In the genomic region with DNA sequence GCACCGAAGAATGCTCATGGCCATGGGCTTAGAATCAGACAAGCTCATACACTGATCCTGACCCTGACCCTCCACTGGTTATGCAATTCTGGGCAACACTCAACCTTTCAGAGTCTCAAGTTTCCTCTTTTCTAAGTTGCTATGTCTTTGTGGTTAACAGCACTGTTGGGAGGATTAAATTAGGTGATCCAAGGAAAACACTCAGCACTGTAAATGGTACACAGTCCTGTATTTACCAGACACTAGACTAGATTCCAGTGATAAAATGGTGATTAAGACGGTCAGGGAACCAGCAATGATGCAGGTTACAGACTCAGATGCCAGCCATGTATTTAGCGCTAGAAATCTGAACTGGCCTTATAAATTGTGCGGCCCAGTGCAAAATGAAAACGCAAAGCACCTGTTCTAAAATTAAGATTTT, we compare ENCODE assay signal across 13 cellular contexts. TPM values are rescaled to one million over a fixed set of nuclear protein-coding genes. Genes with fewer than 3 reads are reported as not detected.
DNase-seq lines count a peak whose midpoint lies in the region; ATAC-seq, FAIRE-seq and TF ChIP-seq lines count a peak whose summit lies in the region.
"Had no signal": no experiment of that assay in that cellular context is flagged by ENCODE, and none has a peak within 500 bp of the region (broad histone marks: within the 10 kb centered on the region; RNA-seq: fewer than 3 reads in every experiment).

No MANE protein-coding gene starts in this region.

- H3K4me1 Mint-ChIP-seq in endodermal cell, result peaks cover 15% of the 10 kb centered on the region

- H2AFZ ChIP-seq in Loucy (ENCODE audit: low read length), result no peak overlapping the region

- no peak overlapping the region for H3K4me3 ChIP-seq in AG04449 (ENCODE audit: low read depth, low read length)
- H3K4me3 ChIP-seq in Loucy (ENCODE audit: low read length, poor library complexity, severe bottlenecking), result no peak overlapping the region
- H3K4me3 ChIP-seq in adipocyte (ENCODE audit: low read length), result no peak overlapping the region
- H3K4me3 ChIP-seq in endodermal cell (ENCODE audit: low read length), result no peak overlapping the region

- H3K4me3 Mint-ChIP-seq in endodermal cell, result no peak overlapping the region
- H3K4me3 Mint-ChIP-seq: central memory CD8-positive, alpha-beta T cell; natural killer cell had no signal

- H3K4me1 ChIP-seq in Loucy (ENCODE audit: insufficient read depth, low read length, poor library complexity, severe bottlenecking), result peaks cover 38% of the 10 kb centered on the region
- H3K4me1 ChIP-seq in adipocyte (ENCODE audit: control insufficient read depth, insufficient read depth, low read length), result peaks cover 16% of the 10 kb centered on the region
- H3K4me1 ChIP-seq in endodermal cell (ENCODE audit: control insufficient read depth, insufficient read depth, low read length), result peaks cover 10% of the 10 kb centered on the region

- no peaks in the 10 kb centered on the region for H3F3A ChIP-seq in Loucy (ENCODE audit: low read depth)

- no peak for TF ChIP-seq CTCF in AG04449 (IDR thresholded peaks at IDR 0.05; ENCODE audit: insufficient read depth, low read length, missing control alignments)
- no peak for TF ChIP-seq CTCF in Loucy (conservative IDR thresholded peaks at IDR 0.05; ENCODE audit: low read length)
- no peak for TF ChIP-seq CTCF in endodermal cell (conservative IDR thresholded peaks at IDR 0.05)

- TF ChIP-seq POLR2A in GM12892 (IDR thresholded peaks at IDR 0.05; ENCODE audit: low read depth, low read length), result no peak

- H3K36me3 Mint-ChIP-seq in endodermal cell (ENCODE audit: low read depth), result no peaks in the 10 kb centered on the region
- H3K36me3 Mint-ChIP-seq: natural killer cell had no signal

- H3K9me3 Mint-ChIP-seq in endodermal cell, result no peaks in the 10 kb centered on the region
- H3K9me3 Mint-ChIP-seq: central memory CD8-positive, alpha-beta T cell; natural killer cell had no signal

- WGBS in endodermal cell (ENCODE audit: insufficient coverage in 1 of 2, insufficient read length in 1 of 2), 2 experiments, result 95 to 96% methylated on average over 3 to 5 of the region's 5 CpGs

- peak; percentile 33 for DNase-seq in AG04449 (ENCODE audit: low read depth, low spot score)
- DNase-seq in adipocyte (ENCODE audit: low read depth), result peak; percentile 44
- peak; percentile 31 for DNase-seq in glomerular visceral epithelial cell (ENCODE audit: extremely low spot score)
- DNase-seq in GM12892 (ENCODE audit: insufficient read length), result no peak
- no peak for DNase-seq in SW480 (ENCODE audit: low spot score)
- no peak for DNase-seq in endodermal cell
- DNase-seq: natural killer cell; NCI-H510A; stimulated activated CD4-positive, alpha-beta T cell treated with anti-CD3 and anti-CD28 coated beads, Interleukin-12 subunit alpha, Interleukin-12 subunit beta, amount 100 ng/mL, for 4 hours had no signal

- no peaks in the 10 kb centered on the region for H3K27me3 Mint-ChIP-seq in endodermal cell (ENCODE audit: insufficient read depth)
- H3K27me3 Mint-ChIP-seq: central memory CD8-positive, alpha-beta T cell had no signal

- H3K79me2 ChIP-seq in Loucy (ENCODE audit: insufficient read depth, low read length), result peaks cover 69% of the 10 kb centered on the region

- H3K9ac ChIP-seq in Loucy (ENCODE audit: low read depth, low read length, poor library complexity, severe bottlenecking) (no peak overlapping the region), adipocyte (ENCODE audit: low read length) (no peak overlapping the region), endodermal cell (ENCODE audit: extremely low read depth, low read length, poor library complexity, severe bottlenecking) (no peak overlapping the region)

- H3K9me3 ChIP-seq in Loucy (ENCODE audit: insufficient read depth, low read depth, low read length), result no peaks in the 10 kb centered on the region
- no peaks in the 10 kb centered on the region for H3K9me3 ChIP-seq in adipocyte (ENCODE audit: control insufficient read depth, low read length)
- no peaks in the 10 kb centered on the region for H3K9me3 ChIP-seq in endodermal cell (ENCODE audit: control insufficient read depth, low read length)

- no peak overlapping the region for H3K27ac Mint-ChIP-seq in endodermal cell
- H3K27ac Mint-ChIP-seq: natural killer cell had no signal

- H3K4me2 ChIP-seq in Loucy (ENCODE audit: low read depth, low read length, poor library complexity, severe bottlenecking), result peak overlapping the region; percentile 1

- H3K36me3 ChIP-seq in Loucy (ENCODE audit: insufficient read depth, low read length), result no peaks in the 10 kb centered on the region
- H3K36me3 ChIP-seq in adipocyte (ENCODE audit: control insufficient read depth, insufficient read depth, low read length, severe bottlenecking), result no peaks in the 10 kb centered on the region
- no peaks in the 10 kb centered on the region for H3K36me3 ChIP-seq in endodermal cell (ENCODE audit: control insufficient read depth, insufficient read depth, low read length)

- FAIRE-seq in GM12892 (lab: Jason Lieb, UNC), result no peak
- FAIRE-seq: keratinocyte had no signal

- CTCF ChIA-PET in AG04449 (lab: Yijun Ruan, JAX), result interaction anchor here (0.8 to 2.2 kb wide), 4 partner anchors 8 to 114 kb away, joined by 3 to 8 read pairs (median 4); a partner anchor contains a TSS

- H3K9me2 ChIP-seq in Loucy (replicated peaks; ENCODE audit: low read depth, low read length), result no peaks in the 10 kb centered on the region

- POLR2A ChIA-PET in AG04449 (lab: Yijun Ruan, JAX), result no interaction called here

- H3K27me3 ChIP-seq in Loucy (ENCODE audit: insufficient read depth, low read length, poor library complexity, severe bottlenecking) (no peaks in the 10 kb centered on the region), adipocyte (replicated peaks; ENCODE audit: control insufficient read depth, insufficient read depth, low read length) (no peaks in the 10 kb centered on the region), endodermal cell (ENCODE audit: control insufficient read depth, insufficient read depth, low read length, poor library complexity, severe bottlenecking) (no peaks in the 10 kb centered on the region)

- ATAC-seq in GM21526 (IDR thresholded peaks at IDR 0.05; ENCODE audit: low FRiP score, unreplicated experiment), result no peak

- no peak overlapping the region for H3K27ac ChIP-seq in endodermal cell (ENCODE audit: low read depth, low read length)

- no peaks in the 10 kb centered on the region for H4K20me1 ChIP-seq in Loucy (ENCODE audit: insufficient read depth, low read length, poor library complexity, severe bottlenecking)

RNA-seq across cellular contexts. Expression of a gene that starts 8.1 kb away (rescaled TPM):
- 5.2 TPM for polyA plus RNA-seq in GM12892 (2012; ENCODE audit: missing spikeins)
- 10 to 100 TPM; 23.3 to 24.0 TPM for total RNA-seq in endodermal cell
- polyA plus RNA-seq in endodermal cell (2013, experiment 1 of 2), result 24.2 TPM
- polyA plus RNA-seq in endodermal cell (2013, experiment 2 of 2), result 19.3 TPM

Comparison
In these comparisons a context has a peak if more than half of its experiments do, and no peak if none do; other contexts are left out.
1. DNase-seq: peak in AG04449 (single experiment), adipocyte (single experiment) and glomerular visceral epithelial cell (single experiment); none in GM12892 (single experiment), SW480 (single experiment) and endodermal cell (single experiment).